ENCODE assay signal across 21 cellular contexts in genomic region chr3:32046102-32046501, GRCh38.
A peak's percentile ranks its signal among the peaks of the same experiment; 100 is the strongest.
DNase-seq lines count a peak whose midpoint lies in the region; ATAC-seq, FAIRE-seq and TF ChIP-seq lines count a peak whose summit lies in the region.
"Had no signal": no experiment of that assay in that cellular context is flagged by ENCODE, and none has a peak within 500 bp of the region (broad histone marks: within the 10 kb centered on the region; RNA-seq: fewer than 3 reads in every experiment).

No MANE protein-coding gene starts in this region.

- H3K27ac ChIP-seq in C4-2B (peak overlapping the region; percentile 52; the same call in 1 of the 2 replicates), PC-9 (peak overlapping the region; percentile 69), hepatocyte (peak overlapping the region; percentile 72), small intestine (ENCODE audit: low read depth in 1 of 2, low read length in 1 of 2) (peak overlapping the region; percentile 30 to 66)
- H3K27ac ChIP-seq: BLaER1 treated with 17β-estradiol and CSF1 and Interleukin-3, amounts not matched to agents 10 nM and 100 nM; RWPE1; SK-N-MC had no signal

- no peak for FAIRE-seq in small intestine (lab: Jason Lieb, UNC)
- FAIRE-seq: K562 had no signal

- H3K4me3 ChIP-seq in PC-9 = peak overlapping the region; percentile 38; the same call in 1 of the 2 replicates
- H3K4me3 ChIP-seq in hepatocyte = no peak overlapping the region
- H3K4me3 ChIP-seq in small intestine (ENCODE audit: low read depth in 1 of 2, low read length in 2 of 2) = no peak overlapping the region
- H3K4me3 ChIP-seq in MG63 = no peak overlapping the region
- H3K4me3 ChIP-seq: BLaER1 treated with 17β-estradiol and CSF1 and Interleukin-3, amounts not matched to agents 10 nM and 100 nM; K562; SK-N-MC had no signal

- H3K27me3 ChIP-seq in PC-9 (ENCODE audit: insufficient read depth, low read depth) (no peaks in the 10 kb centered on the region), hepatocyte (no peaks in the 10 kb centered on the region), small intestine (ENCODE audit: control insufficient read depth in 2 of 2, insufficient read depth in 2 of 2, low read length in 2 of 2) (no peaks in the 10 kb centered on the region), MG63 (no peaks in the 10 kb centered on the region)
- H3K27me3 ChIP-seq: BLaER1 treated with 17β-estradiol and CSF1 and Interleukin-3, amounts not matched to agents 10 nM and 100 nM had no signal

- H3K36me3 ChIP-seq in PC-9 (ENCODE audit: low read depth) = no peaks in the 10 kb centered on the region
- no peaks in the 10 kb centered on the region for H3K36me3 ChIP-seq in hepatocyte (replicated peaks; ENCODE audit: insufficient read depth, low read depth)
- H3K36me3 ChIP-seq in small intestine (ENCODE audit: control insufficient read depth in 2 of 2, insufficient read depth in 2 of 2, low read length in 2 of 2) = no peaks in the 10 kb centered on the region
- H3K36me3 ChIP-seq in MG63 = no peaks in the 10 kb centered on the region

- H3K9me2 ChIP-seq in PC-9 (ENCODE audit: insufficient read depth) = no peaks in the 10 kb centered on the region
- H3K9me2 ChIP-seq in hepatocyte (replicated peaks; ENCODE audit: insufficient read depth) = no peaks in the 10 kb centered on the region

- H3K9me3 ChIP-seq in PC-9 (ENCODE audit: insufficient read depth, low read depth) (0 out of 2 replicates have a peak, but pooled peaks cover 5% of the 10 kb centered on the region), hepatocyte (ENCODE audit: low read depth) (peaks cover 8% of the 10 kb centered on the region), small intestine (ENCODE audit: control insufficient read depth, low read depth) (no peaks in the 10 kb centered on the region), MG63 (no peaks in the 10 kb centered on the region; the same call in 1 of the 2 replicates)

- WGBS in hepatocyte (ENCODE audit: low lambda C conversion rate, missing lambda C conversion rate) = 100% methylated on average over 1 of the region's 1 CpG
- WGBS in small intestine, 3 donors = 96 to 100% (median 100%) methylated on average over 1 of the region's 1 CpG

- H3K79me2 ChIP-seq in PC-9 (ENCODE audit: low read depth) (no peaks in the 10 kb centered on the region), hepatocyte (no peaks in the 10 kb centered on the region)
- H3K79me2 ChIP-seq: parathyroid adenoma had no signal

- H2AFZ ChIP-seq in PC-9 (no peak overlapping the region), hepatocyte (no peak overlapping the region)

- intact Hi-C loops in PC-9 (cut with micrococcal nuclease; ENCODE audit: unreplicated experiment) = no loop called here

- no peak for DNase-seq in PC-9
- no peak for DNase-seq in hepatocyte (ENCODE audit: low spot score)
- DNase-seq in small intestine = no peak
- no peak for DNase-seq in MG63
- DNase-seq in medulla oblongata (ENCODE audit: extremely low spot score) = no peak
- DNase-seq: activated CD4-positive, CD25-positive, alpha-beta regulatory T cell treated with anti-CD3 and anti-CD28 coated beads, Interleukin-2, amount 50 U/mL, for 72 hours; activated CD8-positive, alpha-beta T cell treated with anti-CD3 and anti-CD28 coated beads for 36 hours; COR-L47; cortex of kidney; NCI-H1436; NCI-H2081 treated with DMSO at 0.1 percent for 48 hours; NCI-H345; stimulated activated naive CD8-positive, alpha-beta T cell treated with anti-CD3 and anti-CD28 coated beads, Interleukin-15, Interleukin-2, amounts not matched to agents 100 U/mL and 50 U/mL, for 24 hours had no signal

- CTCF ChIA-PET in PC-9 (lab: Charles Lee) = interaction anchor here (0.6 to 1.0 kb wide), 2 partner anchors 65 to 108 kb away, joined by 3 read pairs; no protein-coding TSS in a partner anchor

- POLR2A ChIA-PET in PC-9 (lab: Charles Lee; ENCODE audit: unreplicated experiment) = interaction anchor here (0.6 to 0.9 kb wide), 2 partner anchors 64 to 581 kb away, joined by 4 to 5 read pairs; no protein-coding TSS in a partner anchor

- H4K20me1 ChIP-seq in PC-9 (ENCODE audit: insufficient read depth) (no peaks in the 10 kb centered on the region), hepatocyte (ENCODE audit: insufficient read depth, poor library complexity, severe bottlenecking) (no peaks in the 10 kb centered on the region)
- H4K20me1 ChIP-seq: BLaER1 treated with 17β-estradiol and CSF1 and Interleukin-3, amounts not matched to agents 10 nM and 100 nM had no signal

- no TSS peak for BruUV-seq in PC-9 (replicated peaks; lab: Mats Ljungman, UMichigan)

- TF ChIP-seq CTCF in C4-2B (conservative IDR thresholded peaks at IDR 0.05) (no peak), PC-9 (conservative IDR thresholded peaks at IDR 0.05) (no peak), hepatocyte (IDR thresholded peaks at IDR 0.05; ENCODE audit: poor library complexity) (no peak)

- H3K4me1 ChIP-seq in PC-9 (replicated peaks; ENCODE audit: insufficient read depth) = peaks cover 28% of the 10 kb centered on the region
- peaks cover 15% of the 10 kb centered on the region for H3K4me1 ChIP-seq in hepatocyte (ENCODE audit: insufficient read depth)
- peaks cover 2 to 4% of the 10 kb centered on the region in 2 donors for H3K4me1 ChIP-seq in small intestine (ENCODE audit: control insufficient read depth in 2 of 2, insufficient read depth in 1 of 2, low read depth in 1 of 2, low read length in 1 of 2)
- H3K4me1 ChIP-seq: BLaER1 treated with 17β-estradiol and CSF1 and Interleukin-3, amounts not matched to agents 10 nM and 100 nM had no signal

- ATAC-seq in GM19455 (IDR thresholded peaks at IDR 0.05; ENCODE audit: unreplicated experiment) = no peak
- ATAC-seq: activated CD8-positive, alpha-beta T cell treated with anti-CD3 and anti-CD28 coated beads for 36 hours; activated T-helper 17 cell treated with anti-CD3 and anti-CD28 coated beads, Interleukin-2, amount 50 U/mL, for 72 hours; K562; stimulated activated naive CD8-positive, alpha-beta T cell treated with anti-CD3 and anti-CD28 coated beads, Interleukin-15, Interleukin-2, amounts not matched to agents 100 U/mL and 50 U/mL, for 24 hours had no signal

- H3K4me2 ChIP-seq in PC-9 (peak overlapping the region; percentile 70), hepatocyte (peak overlapping the region; percentile 60)
- H3K4me2 ChIP-seq: BLaER1 treated with 17β-estradiol and CSF1 and Interleukin-3, amounts not matched to agents 10 nM and 100 nM had no signal

- peaks cover 24% of the 10 kb centered on the region for H3F3A ChIP-seq in PC-9 (ENCODE audit: insufficient read depth, low read depth)
